17 cellular contexts compared by ENCODE assay signal in the genomic region with DNA sequence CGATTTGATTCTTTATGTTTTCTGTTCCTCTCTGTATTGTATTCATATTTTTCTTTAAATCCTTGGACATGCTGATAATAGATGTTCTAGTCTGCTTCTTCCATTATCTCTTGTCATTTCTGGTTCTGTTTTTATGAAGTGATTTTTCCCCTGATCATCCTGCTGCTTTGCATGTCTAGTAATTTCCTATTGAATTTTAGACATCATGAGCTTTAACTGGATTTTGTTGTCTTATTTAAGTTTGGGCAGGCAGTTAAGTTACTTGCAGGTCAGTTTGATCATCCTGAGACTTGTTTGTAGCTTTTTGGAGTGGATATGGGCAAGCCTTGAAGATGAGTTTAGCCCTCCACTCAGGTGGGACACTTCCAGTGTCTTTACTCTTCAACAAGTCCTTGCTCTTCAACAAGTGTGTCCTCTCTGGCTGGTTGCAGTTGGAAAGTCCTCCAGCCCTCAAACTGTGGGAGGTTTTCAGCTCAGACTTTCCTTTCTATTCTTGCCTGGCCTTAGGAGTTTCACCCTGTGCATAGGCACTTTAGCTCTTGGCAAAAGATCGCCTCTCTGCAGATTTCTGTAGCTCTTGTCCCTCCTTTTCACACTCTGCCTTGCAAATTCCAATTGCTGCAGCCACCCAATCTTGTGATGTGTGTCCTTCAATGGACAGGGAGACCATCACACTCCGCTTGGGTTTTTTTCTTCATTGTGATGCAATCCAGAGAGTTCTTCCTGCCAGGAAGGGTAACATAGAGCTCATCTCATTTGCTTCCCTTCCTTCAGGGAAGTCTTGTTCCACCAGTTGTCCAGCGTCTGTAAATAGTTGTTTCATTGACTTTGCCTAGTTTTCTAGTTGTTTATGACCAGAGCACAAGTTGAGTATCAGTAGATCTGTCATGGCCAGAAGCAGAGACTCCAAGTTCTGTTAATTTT.
"Had no signal": no experiment of that assay in that cellular context is flagged by ENCODE, and none has a peak within 500 bp of the region (broad histone marks: within the 10 kb centered on the region; RNA-seq: fewer than 3 reads in every experiment).

No MANE protein-coding gene starts in this region.

- H3K27ac Mint-ChIP-seq: activated CD4-positive, alpha-beta memory T cell treated with anti-CD3 and anti-CD28 coated beads for 36 hours; activated naive CD8-positive, alpha-beta T cell treated with anti-CD3 and anti-CD28 coated beads, Interleukin-2, amount 10 ng/mL, durations not matched to agents 7 days and 5 days had no signal

- H3K4me3 Mint-ChIP-seq: activated CD4-positive, alpha-beta memory T cell treated with anti-CD3 and anti-CD28 coated beads for 36 hours; activated naive CD8-positive, alpha-beta T cell treated with anti-CD3 and anti-CD28 coated beads, Interleukin-2, amount 10 ng/mL, durations not matched to agents 7 days and 5 days; neural crest cell had no signal

- H3K36me3 ChIP-seq: pancreas, sigmoid colon had no signal

- DNase-seq: activated CD4-positive, alpha-beta memory T cell treated with anti-CD3 and anti-CD28 coated beads for 36 hours; activated gamma-delta T cell treated with Interleukin-2 at 50 U/mL for 16 hours; activated naive CD8-positive, alpha-beta T cell treated with anti-CD3 and anti-CD28 coated beads, Interleukin-2, amount 10 ng/mL, durations not matched to agents 7 days and 5 days; activated T-cell treated with anti-CD3 and anti-CD28 coated beads, Interleukin-2, amount 50 U/mL, for 48 hours; cerebellar nuclear complex; effector CD8-positive, alpha-beta T cell; heart right ventricle; left cardiac atrium; midbrain; pancreas; sigmoid colon; stimulated activated CD4-positive, alpha-beta T cell treated with anti-CD3 and anti-CD28 coated beads, Interleukin-2, amount 100 ng/mL, for 24 hours had no signal

- H3K27ac ChIP-seq: epithelial cell of prostate, gastroesophageal sphincter, heart right ventricle, pancreas, sigmoid colon, VCaP had no signal

- H3K4me3 ChIP-seq: gastroesophageal sphincter, heart right ventricle, lung, pancreas, sigmoid colon had no signal

- H3K9me3 ChIP-seq: gastroesophageal sphincter, pancreas, sigmoid colon had no signal

- H3K27me3 Mint-ChIP-seq: activated CD4-positive, alpha-beta memory T cell treated with anti-CD3 and anti-CD28 coated beads for 36 hours; activated naive CD8-positive, alpha-beta T cell treated with anti-CD3 and anti-CD28 coated beads, Interleukin-2, amount 10 ng/mL, durations not matched to agents 7 days and 5 days had no signal

- ATAC-seq: gastroesophageal sphincter, heart right ventricle, left cardiac atrium, pancreas had no signal

- H3K4me1 Mint-ChIP-seq: activated naive CD8-positive, alpha-beta T cell treated with anti-CD3 and anti-CD28 coated beads, Interleukin-2, amount 10 ng/mL, durations not matched to agents 7 days and 5 days had no signal

- H3K27me3 ChIP-seq: gastroesophageal sphincter, heart right ventricle, pancreas, sigmoid colon had no signal

- H3K4me1 ChIP-seq: pancreas had no signal
